16 cellular contexts compared by ENCODE assay signal in the genomic region with DNA sequence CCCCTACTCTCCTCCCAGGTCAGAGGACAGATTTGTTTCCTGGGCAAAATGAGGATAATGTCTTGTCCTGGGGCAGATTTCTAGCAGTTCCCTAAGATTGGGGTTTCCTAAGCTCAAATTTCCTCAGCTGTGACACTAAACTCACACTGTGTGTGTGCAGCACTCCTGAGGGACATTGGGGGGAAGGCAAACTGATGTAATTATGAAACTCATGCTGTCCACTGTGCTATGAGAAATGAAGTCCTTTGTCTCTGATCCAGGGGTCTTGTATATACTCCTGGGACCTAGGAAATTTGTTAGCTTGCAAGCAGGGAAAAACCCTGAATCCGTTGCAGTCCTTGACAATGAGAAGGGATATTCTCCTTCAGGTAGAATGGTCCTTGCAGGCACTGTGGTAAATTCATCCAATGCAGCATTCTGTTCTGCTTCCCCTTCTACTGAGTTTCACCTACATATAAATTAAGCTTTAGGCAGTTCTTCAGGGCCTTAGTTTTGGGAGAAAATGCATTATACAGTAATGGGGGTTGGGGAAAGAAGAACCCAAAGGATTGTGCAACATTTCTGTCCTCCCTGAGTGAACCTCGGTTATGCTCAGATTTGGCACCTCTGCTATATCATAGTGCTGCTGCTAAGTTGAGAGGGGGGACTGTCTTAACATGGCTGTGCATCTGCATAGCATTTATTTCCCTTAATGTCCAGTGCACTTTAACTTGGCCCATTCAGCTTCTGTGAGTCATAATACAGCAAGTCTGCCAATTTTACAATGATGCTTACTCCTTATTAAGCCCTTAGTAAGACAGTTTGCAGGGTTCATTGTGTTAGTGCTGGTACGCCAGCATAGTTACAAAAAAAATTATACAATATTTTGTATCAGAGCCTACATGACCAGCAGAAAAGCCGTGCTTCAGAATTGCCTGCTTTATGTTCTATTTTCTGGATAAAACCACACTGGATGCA.
DNase-seq lines count a peak whose midpoint lies in the region; ATAC-seq and TF ChIP-seq lines count a peak whose summit lies in the region.
"Had no signal": no experiment of that assay in that cellular context is flagged by ENCODE, and none has a peak within 500 bp of the region (broad histone marks: within the 10 kb centered on the region; RNA-seq: fewer than 3 reads in every experiment).

No MANE protein-coding gene starts in this region.

- H3K4me1 ChIP-seq in mucosa of descending colon (ENCODE audit: low read depth): no peaks in the 10 kb centered on the region
- peaks cover 16% of the 10 kb centered on the region for H3K4me1 ChIP-seq in vagina

- no peak overlapping the region for H3K27ac ChIP-seq in vagina
- H3K27ac ChIP-seq: BLaER1 treated with 17β-estradiol and CSF1 and Interleukin-3, amounts not matched to agents 10 nM and 100 nM; cardiac muscle cell had no signal

- intact Hi-C loops in mucosa of descending colon (cut with DNase I, micrococcal nuclease): no loop called here
- intact Hi-C loops in vagina (cut with DNase I): loop anchor here (5.0 kb wide), 1 partner anchor 83 kb away; no protein-coding TSS in a partner anchor

- DNase-seq in AG08396 (ENCODE audit: low spot score) (peak; percentile 61), MV-4-11 (lab: John Stamatoyannopoulos, UW) (peak; percentile 32), epithelial cell of esophagus (ENCODE audit: low read depth) (peak; percentile 15), mucosa of descending colon (no peak), UCSD-AML1 (lab: John Stamatoyannopoulos, UW; ENCODE audit: unreplicated experiment) (no peak), vagina (ENCODE audit: extremely low spot score in 2 of 2) (no peak), NCI-H187 treated with DMSO at 0.1 percent for 48 hours (lab: John Stamatoyannopoulos, UW) (no peak)
- no peak for DNase-seq in stimulated activated CD4-positive, alpha-beta T cell treated with anti-CD3 and anti-CD28 coated beads, Interleukin-2, amount 100 ng/mL, for 48 hours
- DNase-seq: hypothalamus; naive B cell; NCI-H1436 treated with DMSO at 0.1 percent for 48 hours; NK-92 treated with Interleukin-12 subunit alpha and Interleukin-12 subunit beta, amount 100 ng/mL, for 24 hours; T-helper 9 cell; tibial artery had no signal

- TF ChIP-seq CTCF in epithelial cell of esophagus (IDR thresholded peaks at IDR 0.05; ENCODE audit: insufficient read depth, low read depth, low read length, missing control alignments): no peak
- no peak for TF ChIP-seq CTCF in mucosa of descending colon (IDR thresholded peaks at IDR 0.05)
- TF ChIP-seq CTCF in vagina (IDR thresholded peaks at IDR 0.05): no peak

- no peaks in the 10 kb centered on the region for H3K27me3 ChIP-seq in vagina
- H3K27me3 ChIP-seq: BLaER1 treated with 17β-estradiol and CSF1 and Interleukin-3, amounts not matched to agents 10 nM and 100 nM; cardiac muscle cell; tibial artery had no signal

- H3K9me3 ChIP-seq in mucosa of descending colon (no peaks in the 10 kb centered on the region), vagina (no peaks in the 10 kb centered on the region)
- H3K9me3 ChIP-seq: BLaER1 treated with 17β-estradiol and CSF1 and Interleukin-3, amounts not matched to agents 10 nM and 100 nM; tibial artery had no signal

- TF ChIP-seq POLR2A in vagina (IDR thresholded peaks at IDR 0.05): no peak

- H3K36me3 ChIP-seq in mucosa of descending colon (ENCODE audit: low read depth) (no peaks in the 10 kb centered on the region), vagina (no peaks in the 10 kb centered on the region)

- ATAC-seq in mucosa of descending colon: peak; percentile 31

- H3K4me3 ChIP-seq in epithelial cell of esophagus (ENCODE audit: low read length): no peak overlapping the region
- H3K4me3 ChIP-seq in mucosa of descending colon: no peak overlapping the region
- H3K4me3 ChIP-seq in vagina: no peak overlapping the region
- H3K4me3 ChIP-seq: BLaER1 treated with 17β-estradiol and CSF1 and Interleukin-3, amounts not matched to agents 10 nM and 100 nM; cardiac muscle cell; tibial artery had no signal

Comparison
In these comparisons a context has a peak if more than half of its experiments do, and no peak if none do; other contexts are left out.
1. DNase-seq: peak in AG08396 (single experiment), MV-4-11 (single experiment) and epithelial cell of esophagus (single experiment); none in mucosa of descending colon (0 of 3), UCSD-AML1 (single experiment), vagina (0 of 2), stimulated activated CD4-positive, alpha-beta T cell treated with anti-CD3 and anti-CD28 coated beads, Interleukin-2, amount 100 ng/mL, for 48 hours (0 of 2) and NCI-H187 treated with DMSO at 0.1 percent for 48 hours (single experiment).